8 cellular contexts compared by ENCODE assay signal in the genomic region with DNA sequence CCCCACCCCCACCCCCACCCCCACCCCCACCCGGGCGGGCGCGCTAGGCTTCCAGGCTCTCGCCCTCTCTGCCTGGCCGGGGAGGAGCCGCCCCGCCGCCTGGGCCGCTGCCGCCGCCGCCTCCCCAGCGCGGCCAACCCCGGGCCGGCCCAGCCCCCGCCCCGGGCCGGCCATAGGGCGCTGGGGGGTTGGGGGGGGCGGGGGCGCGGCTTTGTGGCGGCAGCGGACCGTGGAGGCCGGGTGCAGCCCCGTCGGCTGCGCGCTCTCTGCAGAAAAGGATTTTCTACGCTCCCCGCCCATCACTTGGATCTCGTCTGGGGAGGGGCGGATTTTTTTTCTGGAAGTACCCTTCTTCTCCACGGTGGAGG.
DNase-seq lines count a peak whose midpoint lies in the region; ATAC-seq and TF ChIP-seq lines count a peak whose summit lies in the region.

No MANE protein-coding gene starts in this region.

- peaks cover 20% of the 10 kb centered on the region for H3K27me3 Mint-ChIP-seq in T-helper 17 cell

- no peak overlapping the region for H3K27ac Mint-ChIP-seq in T-helper 17 cell

- peak overlapping the region; percentile 80 for H3K4me3 Mint-ChIP-seq in T-helper 17 cell

- peaks cover 12% of the 10 kb centered on the region for H3K4me1 Mint-ChIP-seq in T-helper 17 cell

- no peaks in the 10 kb centered on the region for H3K36me3 Mint-ChIP-seq in T-helper 17 cell (ENCODE audit: low read depth)

- DNase-seq in GF-D8 (lab: John Stamatoyannopoulos, UW): peak; percentile 30
- peak; percentile 96 for DNase-seq in GM20000 (ENCODE audit: low spot score)
- DNase-seq in HT-29 (ENCODE audit: low spot score): peak; percentile 65
- no peak for DNase-seq in T-helper 17 cell
- peak; percentile 80 for DNase-seq in myocyte (ENCODE audit: low read depth)
- no peak for DNase-seq in HPDE6-E6E7 (ENCODE audit: extremely low spot score)

- H3K9me3 ChIP-seq in T-helper 17 cell (ENCODE audit: control insufficient read depth, low read length, poor library complexity, severe bottlenecking): no peaks in the 10 kb centered on the region

- TF ChIP-seq CTCF in GM20000 (IDR thresholded peaks at IDR 0.05; ENCODE audit: extremely low read depth, missing control alignments): no peak

- ATAC-seq in T-helper 17 cell (peak; percentile 59), esophagus mucosa (peak; percentile 84), GM18519 (IDR thresholded peaks at IDR 0.05; ENCODE audit: low FRiP score, unreplicated experiment) (no peak)

Comparison
In these comparisons a context has a peak if more than half of its experiments do, and no peak if none do; other contexts are left out.
1. DNase-seq: peak in GF-D8 (single experiment), GM20000 (single experiment), HT-29 (single experiment) and myocyte (single experiment); none in T-helper 17 cell (0 of 3) and HPDE6-E6E7 (single experiment).